Comparison of ENCODE assay signal across 8 cellular contexts in genomic region chr16:5761592-5761991, GRCh38.
"Had no signal": no experiment of that assay in that cellular context is flagged by ENCODE, and none has a peak within 500 bp of the region (broad histone marks: within the 10 kb centered on the region; RNA-seq: fewer than 3 reads in every experiment).

No MANE protein-coding gene starts in this region.

- ATAC-seq: GM12878 had no signal

- H3K4me3 ChIP-seq: GM12878 had no signal

- DNase-seq: GDM1, GF-D8 had no signal

- FAIRE-seq: G401.6, GM12878, GM12891, GM12892, GM18507, GM19239 had no signal
